ENCODE assay signal across 21 cellular contexts in genomic region chr5:9715891-9716335, GRCh38.
DNase-seq lines count a peak whose midpoint lies in the region; ATAC-seq, FAIRE-seq and TF ChIP-seq lines count a peak whose summit lies in the region.
"Had no signal": no experiment of that assay in that cellular context is flagged by ENCODE, and none has a peak within 500 bp of the region (broad histone marks: within the 10 kb centered on the region; RNA-seq: fewer than 3 reads in every experiment).

No MANE protein-coding gene starts in this region.

- H3K9me3 Mint-ChIP-seq in neural crest cell = peaks cover 6% of the 10 kb centered on the region

- POLR2A ChIA-PET in PC-3 (lab: Charles Lee; ENCODE audit: unreplicated experiment) = no interaction called here
- POLR2A ChIA-PET in HepG2 (lab: Yijun Ruan, JAX) = no interaction called here

- no peak for TF ChIP-seq RAD21 in HepG2 (CRISPR knock-in tag; IDR thresholded peaks at IDR 0.05)

- TF ChIP-seq EP300 in esophagus muscularis mucosa (IDR thresholded peaks at IDR 0.05) (no peak), HepG2 (IDR thresholded peaks at IDR 0.05; ENCODE audit: low read depth in 2 of 2, low read length in 2 of 2) (no peak), HepG2 (CRISPR knock-in tag; IDR thresholded peaks at IDR 0.05; ENCODE audit: borderline replicate concordance) (no peak)

- no peaks in the 10 kb centered on the region for H3K27me3 ChIP-seq in PC-3 (ENCODE audit: low read length)
- H3K27me3 ChIP-seq in esophagus muscularis mucosa = no peaks in the 10 kb centered on the region
- no peaks in the 10 kb centered on the region; a peak in 1 of 5 replicates for H3K27me3 ChIP-seq in HepG2 (ENCODE audit: control insufficient read depth in 1 of 2, insufficient read depth in 2 of 2, low read length in 2 of 2)
- H3K27me3 ChIP-seq: colonic mucosa had no signal

- 0 out of 2 replicates have a peak overlapping the region, but pooled peaks have one; percentile 0 for H3K4me2 ChIP-seq in PC-3 (ENCODE audit: low read length)
- H3K4me2 ChIP-seq in HepG2 (ENCODE audit: low read depth, low read length) = no peak overlapping the region

- H3K4me1 ChIP-seq in PC-3 (ENCODE audit: insufficient read depth, low read length) = peaks cover 33% of the 10 kb centered on the region
- no peaks in the 10 kb centered on the region for H3K4me1 ChIP-seq in esophagus muscularis mucosa
- no peaks in the 10 kb centered on the region for H3K4me1 ChIP-seq in HepG2 (ENCODE audit: insufficient read depth, low read length)
- H3K4me1 ChIP-seq: colonic mucosa had no signal

- H3K27ac ChIP-seq in PC-3 (ENCODE audit: low read length) (no peak overlapping the region), esophagus muscularis mucosa (replicated peaks in 1 of 4) (no peak overlapping the region), HepG2 (ENCODE audit: extremely low read length, insufficient read depth, low read length) (no peak overlapping the region)
- H3K27ac ChIP-seq: colonic mucosa had no signal

- CTCF ChIA-PET in PC-3 (lab: Charles Lee) (no interaction called here), HepG2 (lab: Yijun Ruan, JAX; ENCODE audit: low intra/inter-chr PET ratio, low total read pairs) (no interaction called here)

- TF ChIP-seq CTCF in PC-3 (conservative IDR thresholded peaks at IDR 0.05; ENCODE audit: low read depth, low read length) (no peak), esophagus muscularis mucosa (IDR thresholded peaks at IDR 0.05) (no peak), neural crest cell (conservative IDR thresholded peaks at IDR 0.05) (no peak), HepG2 (CRISPR knock-in tag; IDR thresholded peaks at IDR 0.05) (no peak)

- H2AFZ ChIP-seq in PC-3 (ENCODE audit: low read length) = peak overlapping the region; percentile 39
- H2AFZ ChIP-seq in HepG2 (ENCODE audit: low read length) = no peak overlapping the region

- ATAC-seq in PC-3 = no peak
- no peak for ATAC-seq in HG03521 (IDR thresholded peaks at IDR 0.05; ENCODE audit: unreplicated experiment)
- no peak for ATAC-seq in GM19463 (IDR thresholded peaks at IDR 0.05; ENCODE audit: unreplicated experiment)
- no peak for ATAC-seq in HepG2
- ATAC-seq: activated CD8-positive, alpha-beta memory T cell treated with anti-CD3 and anti-CD28 coated beads, Interleukin-2, amount 10 ng/mL, durations not matched to agents 7 days and 5 days; left colon; Right ventricle myocardium inferior; sciatic nerve; T-helper 17 cell had no signal

- H3K9me2 ChIP-seq in PC-3 (replicated peaks; ENCODE audit: low read length) = no peaks in the 10 kb centered on the region

- FAIRE-seq in HepG2 (lab: Jason Lieb, UNC) = no peak
- FAIRE-seq: endothelial cell of umbilical vein, GM18507 had no signal

- H3K36me3 ChIP-seq in PC-3 (ENCODE audit: low read depth, low read length) (no peaks in the 10 kb centered on the region), esophagus muscularis mucosa (no peaks in the 10 kb centered on the region), HepG2 (replicated peaks in 1 of 2; ENCODE audit: control insufficient read depth in 1 of 2, insufficient read depth in 2 of 2, low read length in 2 of 2) (no peaks in the 10 kb centered on the region)
- H3K36me3 ChIP-seq: colonic mucosa had no signal

- peaks cover 7% of the 10 kb centered on the region for H3K4me1 Mint-ChIP-seq in neural crest cell
- H3K4me1 Mint-ChIP-seq: activated CD8-positive, alpha-beta memory T cell treated with anti-CD3 and anti-CD28 coated beads, Interleukin-2, amount 10 ng/mL, durations not matched to agents 7 days and 5 days; B cell had no signal

- H3K27ac Mint-ChIP-seq in neural crest cell (ENCODE audit: unreplicated experiment) = peak overlapping the region; percentile 46
- H3K27ac Mint-ChIP-seq: activated CD8-positive, alpha-beta memory T cell treated with anti-CD3 and anti-CD28 coated beads, Interleukin-2, amount 10 ng/mL, durations not matched to agents 7 days and 5 days; B cell; T-helper 17 cell had no signal

- intact Hi-C loops in PC-3 (cut with micrococcal nuclease) = no loop called here
- intact Hi-C loops in esophagus muscularis mucosa (cut with DNase I) = no loop called here
- intact Hi-C loops in HepG2 (cut with micrococcal nuclease; ENCODE audit: unreplicated experiment) = no loop called here

- 62% methylated on average over 5 of the region's 5 CpGs for WGBS in esophagus muscularis mucosa
- 33% methylated on average over 3 of the region's 5 CpGs for WGBS in HepG2 (ENCODE audit: low lambda C conversion rate)

- DNase-seq in ELF-1 (ENCODE audit: low read depth, low spot score) (peak; percentile 50), PC-3 (peak; percentile 35), esophagus muscularis mucosa (ENCODE audit: extremely low spot score) (peak; percentile 64), neural crest cell (ENCODE audit: low read depth, low spot score) (no peak), HepG2 (ENCODE audit: low spot score) (no peak), SIG-M5 treated with dmso at 0.1 percent for 504 hours (lab: John Stamatoyannopoulos, UW; ENCODE audit: unreplicated experiment) (no peak)
- DNase-seq: activated CD4-positive, alpha-beta T cell treated with anti-CD3 and anti-CD28 coated beads for 1 hour; activated CD8-positive, alpha-beta memory T cell treated with anti-CD3 and anti-CD28 coated beads, Interleukin-2, amount 10 ng/mL, durations not matched to agents 7 days and 5 days; colonic mucosa; hippocampal formation; left colon; NCI-H226; stimulated activated CD4-positive, alpha-beta T cell treated with anti-CD3 and anti-CD28 coated beads, Interleukin-2, amount 100 ng/mL, for 48 hours; T-helper 17 cell had no signal

- H3K4me3 Mint-ChIP-seq in neural crest cell = no peak overlapping the region
- H3K4me3 Mint-ChIP-seq: activated CD8-positive, alpha-beta memory T cell treated with anti-CD3 and anti-CD28 coated beads, Interleukin-2, amount 10 ng/mL, durations not matched to agents 7 days and 5 days; B cell; T-helper 17 cell had no signal

- H3K9ac ChIP-seq in PC-3 (ENCODE audit: low read length) (no peak overlapping the region), HepG2 (ENCODE audit: insufficient read depth, low read depth, low read length) (no peak overlapping the region)

- in situ Hi-C loops in HepG2 (cut with HindIII; ENCODE audit: extremely low pct_ligation_motif_present, low pct_unique_long_range_greater_than_20kb) = no loop called here

- TF ChIP-seq POLR2A in esophagus muscularis mucosa (IDR thresholded peaks at IDR 0.05; ENCODE audit: low read depth) (no peak), HepG2 (IDR thresholded peaks at IDR 0.05; ENCODE audit: insufficient read depth in 1 of 2, low read depth in 2 of 2, low read length in 2 of 2) (no peak)

- no peaks in the 10 kb centered on the region for H3K9me3 ChIP-seq in PC-3 (ENCODE audit: low read length)
- no peaks in the 10 kb centered on the region for H3K9me3 ChIP-seq in esophagus muscularis mucosa
- no peaks in the 10 kb centered on the region for H3K9me3 ChIP-seq in HepG2 (ENCODE audit: low read length)
- H3K9me3 ChIP-seq: colonic mucosa had no signal

- H3K79me2 ChIP-seq in PC-3 (ENCODE audit: low read length) = no peaks in the 10 kb centered on the region
- no peaks in the 10 kb centered on the region for H3K79me2 ChIP-seq in HepG2 (ENCODE audit: insufficient read depth, low read length)

- H4K20me1 ChIP-seq in PC-3 (ENCODE audit: low read length) (no peaks in the 10 kb centered on the region), HepG2 (ENCODE audit: insufficient read depth, low read length) (no peaks in the 10 kb centered on the region)

- H3K4me3 ChIP-seq in PC-3 (ENCODE audit: low read length) (no peak overlapping the region), esophagus muscularis mucosa (no peak overlapping the region), HepG2 (replicated peaks in 1 of 3; ENCODE audit: insufficient read depth in 1 of 3, low read depth in 2 of 3, low read length in 3 of 3) (no peak overlapping the region)
- H3K4me3 ChIP-seq: colonic mucosa had no signal

- BruUV-seq in PC-3 (replicated peaks; lab: Mats Ljungman, UMichigan) (no TSS peak), HepG2 (replicated peaks; lab: Mats Ljungman, UMichigan) (no TSS peak)

- H3F3A ChIP-seq in PC-3 (ENCODE audit: low read length, unreplicated experiment) = no peaks in the 10 kb centered on the region

- H3K36me3 Mint-ChIP-seq in neural crest cell (ENCODE audit: low read depth) = peaks cover 4% of the 10 kb centered on the region
- H3K36me3 Mint-ChIP-seq: activated CD8-positive, alpha-beta memory T cell treated with anti-CD3 and anti-CD28 coated beads, Interleukin-2, amount 10 ng/mL, durations not matched to agents 7 days and 5 days had no signal

- peaks cover 3% of the 10 kb centered on the region for H3K27me3 Mint-ChIP-seq in neural crest cell (ENCODE audit: low read depth)
- H3K27me3 Mint-ChIP-seq: activated CD8-positive, alpha-beta memory T cell treated with anti-CD3 and anti-CD28 coated beads, Interleukin-2, amount 10 ng/mL, durations not matched to agents 7 days and 5 days; B cell; T-helper 17 cell had no signal

TF ChIP-seq in HepG2, 621 proteins besides CTCF, POLR2A, EP300 and RAD21:
- TF ChIP-seq ZNF761 (CRISPR knock-in tag; conservative IDR thresholded peaks at IDR 0.05) (no peak), ZNF383 (CRISPR knock-in tag; IDR thresholded peaks at IDR 0.05; ENCODE audit: borderline replicate concordance) (no peak), ZNF747 (CRISPR knock-in tag; IDR thresholded peaks at IDR 0.05; ENCODE audit: borderline replicate concordance) (no peak), ZKSCAN8 (CRISPR knock-in tag; IDR thresholded peaks at IDR 0.05; ENCODE audit: borderline replicate concordance) (no peak), ZBTB26 (CRISPR knock-in tag; IDR thresholded peaks at IDR 0.05; ENCODE audit: borderline replicate concordance) (no peak), CENPX (CRISPR knock-in tag; IDR thresholded peaks at IDR 0.05) (no peak), RNF2 (conservative IDR thresholded peaks at IDR 0.05; ENCODE audit: low read depth) (no peak), HMGA1 (CRISPR knock-in tag; conservative IDR thresholded peaks at IDR 0.05) (no peak)

Comparison
In these comparisons a context has a peak if more than half of its experiments do, and no peak if none do; other contexts are left out.
1. DNase-seq: peak in ELF-1 (single experiment), PC-3 (single experiment) and esophagus muscularis mucosa (single experiment); none in neural crest cell (single experiment), HepG2 (single experiment) and SIG-M5 treated with dmso at 0.1 percent for 504 hours (single experiment).